In genomic region chr9:35749515-35750255, GRCh38 we compare ENCODE assay signal across 8 cellular contexts. TPM values are rescaled to one million over a fixed set of nuclear protein-coding genes. Genes with fewer than 3 reads are reported as not detected.
DNase-seq lines count a peak whose midpoint lies in the region; ATAC-seq and TF ChIP-seq lines count a peak whose summit lies in the region.

No MANE protein-coding gene starts in this region.

- H2AFZ ChIP-seq in Loucy (ENCODE audit: low read length): peak overlapping the region; percentile 89

- TF ChIP-seq CTCF in Loucy (conservative IDR thresholded peaks at IDR 0.05; ENCODE audit: low read length) (no peak), esophagus muscularis mucosa (IDR thresholded peaks at IDR 0.05) (no peak), neural crest cell (conservative IDR thresholded peaks at IDR 0.05) (no peak)

- peak overlapping the region; percentile 95 for H3K4me3 Mint-ChIP-seq in neural crest cell

- intact Hi-C loops in esophagus muscularis mucosa (cut with DNase I): no loop called here

- no peaks in the 10 kb centered on the region for H3K9me3 ChIP-seq in Loucy (ENCODE audit: insufficient read depth, low read depth, low read length)
- H3K9me3 ChIP-seq in esophagus muscularis mucosa: no peaks in the 10 kb centered on the region

- H3K36me3 ChIP-seq in Loucy (ENCODE audit: insufficient read depth, low read length) (peaks cover 6% of the 10 kb centered on the region; the same call in 1 of the 2 replicates), esophagus muscularis mucosa (peaks cover 39 to 50% (median 46%) of the 10 kb centered on the region in 4 donors)

- 2% methylated on average over 13 of the region's 19 CpGs for WGBS in esophagus muscularis mucosa

- H3K27me3 Mint-ChIP-seq in neural crest cell (ENCODE audit: low read depth): no peaks in the 10 kb centered on the region

- no peaks in the 10 kb centered on the region for H3K27me3 ChIP-seq in Loucy (ENCODE audit: insufficient read depth, low read length, poor library complexity, severe bottlenecking)
- no peaks in the 10 kb centered on the region for H3K27me3 ChIP-seq in esophagus muscularis mucosa

- DNase-seq in G401 (ENCODE audit: low spot score) (peak; percentile 83), activated T-cell treated with anti-CD3 and anti-CD28 coated beads for 48 hours (ENCODE audit: low read depth) (peak; percentile 22), esophagus muscularis mucosa (ENCODE audit: extremely low spot score) (no peak), neural crest cell (ENCODE audit: low read depth, low spot score) (no peak), A172 (ENCODE audit: low spot score) (no peak), SHP77 (lab: John Stamatoyannopoulos, UW) (no peak)

- peak; percentile 40 for ATAC-seq in GM21723 (IDR thresholded peaks at IDR 0.05; ENCODE audit: unreplicated experiment)

- H4K20me1 ChIP-seq in Loucy (ENCODE audit: insufficient read depth, low read length, poor library complexity, severe bottlenecking): peaks cover 28% of the 10 kb centered on the region

- H3K27ac ChIP-seq in esophagus muscularis mucosa (replicated peaks in 1 of 4): peak overlapping the region; percentile 88 to 93 (median 91)

- H3K36me3 Mint-ChIP-seq in neural crest cell (ENCODE audit: low read depth): peaks cover 11% of the 10 kb centered on the region

- no peaks in the 10 kb centered on the region for H3K9me2 ChIP-seq in Loucy (replicated peaks; ENCODE audit: low read depth, low read length)

- H3K9ac ChIP-seq in Loucy (ENCODE audit: low read depth, low read length, poor library complexity, severe bottlenecking): peak overlapping the region; percentile 79

- H3K4me1 Mint-ChIP-seq in neural crest cell: peaks cover 37% of the 10 kb centered on the region

- no peaks in the 10 kb centered on the region for H3K9me3 Mint-ChIP-seq in neural crest cell

- no peaks in the 10 kb centered on the region for H3F3A ChIP-seq in Loucy (ENCODE audit: low read depth)

- no peak for TF ChIP-seq POLR2A in esophagus muscularis mucosa (IDR thresholded peaks at IDR 0.05; ENCODE audit: low read depth)

- peaks cover 50% of the 10 kb centered on the region for H3K79me2 ChIP-seq in Loucy (ENCODE audit: insufficient read depth, low read length)

- H3K27ac Mint-ChIP-seq in neural crest cell (ENCODE audit: unreplicated experiment): no peak overlapping the region

- H3K4me1 ChIP-seq in Loucy (ENCODE audit: insufficient read depth, low read length, poor library complexity, severe bottlenecking) (peaks cover 35% of the 10 kb centered on the region), esophagus muscularis mucosa (peaks cover 40 to 62% (median 49%) of the 10 kb centered on the region in 4 donors)

- no peak for TF ChIP-seq EP300 in esophagus muscularis mucosa (IDR thresholded peaks at IDR 0.05)

- in situ Hi-C loops in G401 (cut with HindIII; ENCODE audit: low sequenced_read_pairs): no loop called here

- H3K4me3 ChIP-seq in Loucy (ENCODE audit: low read length, poor library complexity, severe bottlenecking): peak overlapping the region; percentile 90
- peak overlapping the region; percentile 64 to 90 (median 84) for H3K4me3 ChIP-seq in esophagus muscularis mucosa

- peak overlapping the region; percentile 87 for H3K4me2 ChIP-seq in Loucy (ENCODE audit: low read depth, low read length, poor library complexity, severe bottlenecking)

RNA-seq across cellular contexts. Expression of gene RGP1, which starts 0.6 kb away (rescaled TPM):
- total RNA-seq in G401 (2014; rRNA removed; shearing (Covaris generic)): 13.8 and 15.0 TPM in 2 replicates
- total RNA-seq in esophagus muscularis mucosa (10 to 100 TPM; 22.0 to 31.8 (median 26.8) TPM), neural crest cell (34.7 and 34.9 TPM in 2 replicates)
- total RNA-seq in A172 (2014; rRNA removed; shearing (Covaris generic)): 10.4 and 16.1 TPM in 2 replicates

RNA-seq across cellular contexts. Expression of gene GBA2, which starts 0.7 kb away (rescaled TPM):
- 37.2 and 48.6 TPM in 2 replicates for total RNA-seq in G401 (2014; rRNA removed; shearing (Covaris generic))
- total RNA-seq in esophagus muscularis mucosa (10 to 100 TPM; 44.0 to 67.8 (median 55.5) TPM), neural crest cell (84.9 and 95.9 TPM in 2 replicates)
- 12.2 and 15.0 TPM in 2 replicates for total RNA-seq in A172 (2014; rRNA removed; shearing (Covaris generic))

RNA-seq across cellular contexts. Expression of gene MSMP, which starts 4.4 kb away (rescaled TPM):
- not detected in 2 replicates for total RNA-seq in G401 (2014; rRNA removed; shearing (Covaris generic))
- total RNA-seq in esophagus muscularis mucosa (1 to 10 TPM in 1 of 4 donors, not detected in 3; 1.3 TPM), neural crest cell (not detected in 2 replicates)
- not detected in 2 replicates for total RNA-seq in A172 (2014; rRNA removed; shearing (Covaris generic))

RNA-seq across cellular contexts. Expression of gene CREB3, which starts 17.2 kb away (rescaled TPM):
- total RNA-seq in G401 (2014; rRNA removed; shearing (Covaris generic)): 40.3 and 46.0 TPM in 2 replicates
- total RNA-seq in esophagus muscularis mucosa: 10 to 100 TPM; 65.6 to 97.3 (median 85.4) TPM
- total RNA-seq in neural crest cell: 35.3 and 35.9 TPM in 2 replicates
- total RNA-seq in A172 (2014; rRNA removed; shearing (Covaris generic)): 76.5 and 103 TPM in 2 replicates

RNA-seq across cellular contexts. Expression of gene TLN1, which starts 17.7 kb away (rescaled TPM):
- 146 and 195 TPM in 2 replicates for total RNA-seq in G401 (2014; rRNA removed; shearing (Covaris generic))
- total RNA-seq in esophagus muscularis mucosa: 1,000 to 10,000 TPM in 3 of 4 donors, 100 to 1,000 TPM in 1; 934 to 1,435 (median 1,196) TPM
- 123 and 141 TPM in 2 replicates for total RNA-seq in neural crest cell
- 139 and 155 TPM in 2 replicates for total RNA-seq in A172 (2014; rRNA removed; shearing (Covaris generic))

Comparison
In these comparisons a context has a peak if more than half of its experiments do, and no peak if none do; other contexts are left out.
1. DNase-seq: peak in G401 (single experiment) and activated T-cell treated with anti-CD3 and anti-CD28 coated beads for 48 hours (single experiment); none in esophagus muscularis mucosa (single experiment), neural crest cell (single experiment), A172 (single experiment) and SHP77 (0 of 2).